12 cellular contexts compared by ENCODE assay signal in genomic region chr14:105015242-105015641, GRCh38. TPM values are rescaled to one million over a fixed set of nuclear protein-coding genes. Genes with fewer than 3 reads are reported as not detected.
DNase-seq lines count a peak whose midpoint lies in the region; ATAC-seq, FAIRE-seq and TF ChIP-seq lines count a peak whose summit lies in the region.
"Had no signal": no experiment of that assay in that cellular context is flagged by ENCODE, and none has a peak within 500 bp of the region (broad histone marks: within the 10 kb centered on the region; RNA-seq: fewer than 3 reads in every experiment).

No MANE protein-coding gene starts in this region.

- H3K36me3 ChIP-seq in CD4-positive, alpha-beta memory T cell (ENCODE audit: insufficient read depth, low read length): peaks cover 17% of the 10 kb centered on the region
- H3K36me3 ChIP-seq in HEK293 (ENCODE audit: control insufficient read depth in 2 of 2, insufficient read depth in 1 of 2, low read length in 2 of 2) (peaks cover 16 to 64% of the 10 kb centered on the region in 2 experiments), mesenchymal stem cell (ENCODE audit: control insufficient read depth in 1 of 2, insufficient read depth in 2 of 2, low read depth in 1 of 2, low read length in 2 of 2) (peaks cover 14 to 18% of the 10 kb centered on the region in 2 experiments), kidney (ENCODE audit: control insufficient read depth in 1 of 2, insufficient read depth in 2 of 2, low read length in 2 of 2) (no peaks in the 10 kb centered on the region)

- peak overlapping the region; percentile 63 for H3K27ac ChIP-seq in CD4-positive, alpha-beta memory T cell (ENCODE audit: low read depth, low read length)
- H3K27ac ChIP-seq in HEK293 (ENCODE audit: extremely low read depth, low read depth, low read length) (0 out of 2 replicates have a peak overlapping the region, but pooled peaks have one; percentile 17), mesenchymal stem cell (ENCODE audit: low read length, poor library complexity, severe bottlenecking) (no peak overlapping the region), kidney (ENCODE audit: low read depth in 2 of 2, low read length in 2 of 2) (no peak overlapping the region)
- H3K27ac ChIP-seq: ascending aorta, SJCRH30 had no signal

- H3K4me3 ChIP-seq in CD4-positive, alpha-beta memory T cell (ENCODE audit: low read length in 2 of 2): no peak overlapping the region
- H3K4me3 ChIP-seq in HEK293 (ENCODE audit: low read depth, low read length): no peak overlapping the region
- no peak overlapping the region for H3K4me3 ChIP-seq in mesenchymal stem cell (ENCODE audit: insufficient read depth in 1 of 2, low read depth in 1 of 2, low read length in 2 of 2)
- H3K4me3 ChIP-seq in kidney (ENCODE audit: low read length in 2 of 2): no peak overlapping the region
- H3K4me3 ChIP-seq: ascending aorta, SJCRH30 had no signal

- H2BK12ac ChIP-seq in mesenchymal stem cell (ENCODE audit: low read length in 2 of 2): no peak overlapping the region

- no peak overlapping the region for H2BK5ac ChIP-seq in mesenchymal stem cell (ENCODE audit: low read depth, low read length, poor library complexity, severe bottlenecking)

- no peak overlapping the region for H2BK120ac ChIP-seq in mesenchymal stem cell (ENCODE audit: low read depth, low read length)

- peaks cover 0 to 1% of the 10 kb centered on the region in 2 donors for H3K27me3 Mint-ChIP-seq in CD4-positive, alpha-beta memory T cell
- no peaks in the 10 kb centered on the region for H3K27me3 Mint-ChIP-seq in activated T-helper 17 cell treated with anti-CD3 and anti-CD28 coated beads, Interleukin-2, amount 50 U/mL, for 72 hours

- FAIRE-seq in kidney (lab: Jason Lieb, UNC): no peak

- H3K4me1 ChIP-seq in CD4-positive, alpha-beta memory T cell (ENCODE audit: insufficient read depth, low read length): peaks cover 78% of the 10 kb centered on the region
- H3K4me1 ChIP-seq in HEK293 (ENCODE audit: control insufficient read depth, insufficient read depth, low read length) (peaks cover 24% of the 10 kb centered on the region), mesenchymal stem cell (ENCODE audit: control insufficient read depth, insufficient read depth, low read depth, low read length) (peaks cover 45% of the 10 kb centered on the region), kidney (ENCODE audit: control insufficient read depth in 1 of 2, insufficient read depth in 1 of 2, low read depth in 1 of 2, low read length in 2 of 2) (peaks cover 0 to 14% of the 10 kb centered on the region in 2 donors)

- peaks cover 4 to 27% of the 10 kb centered on the region in 2 donors for H3K36me3 Mint-ChIP-seq in CD4-positive, alpha-beta memory T cell
- H3K36me3 Mint-ChIP-seq in activated T-helper 17 cell treated with anti-CD3 and anti-CD28 coated beads, Interleukin-2, amount 50 U/mL, for 72 hours (ENCODE audit: low read depth): peaks cover 96% of the 10 kb centered on the region

- H3K23ac ChIP-seq in mesenchymal stem cell (ENCODE audit: low read length in 2 of 2): no peak overlapping the region

- CTCF ChIA-PET in CD4-positive, alpha-beta memory T cell (lab: Charles Lee; ENCODE audit: partially characterized antibody): interaction anchor here (2.2 kb wide), 1 partner anchor 31 kb away, joined by 16 read pairs; no protein-coding TSS in a partner anchor
- CTCF ChIA-PET in HEK293 (lab: Yijun Ruan, JAX): interaction anchor here (5.7 kb wide), 1 partner anchor 30 kb away, joined by 32 read pairs; no protein-coding TSS in a partner anchor

- no peak overlapping the region for H2AK5ac ChIP-seq in mesenchymal stem cell (ENCODE audit: low read length, severe bottlenecking)

- no peak overlapping the region for H3K18ac ChIP-seq in mesenchymal stem cell (ENCODE audit: low read depth in 1 of 2, low read length in 2 of 2)

- H2AFZ ChIP-seq in mesenchymal stem cell (ENCODE audit: low read depth, low read length): no peak overlapping the region

- no peaks in the 10 kb centered on the region for H3K27me3 ChIP-seq in CD4-positive, alpha-beta memory T cell (ENCODE audit: insufficient read depth, low read length)
- no peaks in the 10 kb centered on the region for H3K27me3 ChIP-seq in mesenchymal stem cell (ENCODE audit: control insufficient read depth in 1 of 2, insufficient read depth in 1 of 2, low read length in 2 of 2)
- H3K27me3 ChIP-seq: ascending aorta, SJCRH30 had no signal

- WGBS in mesenchymal stem cell: 76% methylated on average over 9 of the region's 9 CpGs

- TF ChIP-seq CTCF in HEK293 (tag by site-specific recombination; IDR thresholded peaks at IDR 0.05) (no peak), kidney (IDR thresholded peaks at IDR 0.05; ENCODE audit: borderline replicate concordance, extremely low read depth, insufficient read depth) (no peak)

- TF ChIP-seq POLR2A in erythroblast (IDR thresholded peaks at IDR 0.05; ENCODE audit: low read length): no peak

- no peak overlapping the region for H4K91ac ChIP-seq in mesenchymal stem cell (ENCODE audit: low read length)

- H3K79me1 ChIP-seq in mesenchymal stem cell (replicated peaks; ENCODE audit: low read length, poor library complexity, severe bottlenecking): no peaks in the 10 kb centered on the region

- H3K9me3 Mint-ChIP-seq in CD4-positive, alpha-beta memory T cell: no peaks in the 10 kb centered on the region
- H3K9me3 Mint-ChIP-seq in activated T-helper 17 cell treated with anti-CD3 and anti-CD28 coated beads, Interleukin-2, amount 50 U/mL, for 72 hours: no peaks in the 10 kb centered on the region

- H3K27ac Mint-ChIP-seq in CD4-positive, alpha-beta memory T cell: peak overlapping the region; percentile 77 to 95 (median 89)
- H3K27ac Mint-ChIP-seq in activated T-helper 17 cell treated with anti-CD3 and anti-CD28 coated beads, Interleukin-2, amount 50 U/mL, for 72 hours: peak overlapping the region; percentile 78

- H3K4ac ChIP-seq in mesenchymal stem cell (ENCODE audit: low read depth in 1 of 2, low read length in 2 of 2): no peak overlapping the region

- H3K9me3 ChIP-seq in CD4-positive, alpha-beta memory T cell (ENCODE audit: control insufficient read depth in 1 of 2, low read length in 2 of 2): no peaks in the 10 kb centered on the region
- H3K9me3 ChIP-seq in HEK293 (ENCODE audit: control insufficient read depth, insufficient read depth, low read depth, low read length) (no peaks in the 10 kb centered on the region), mesenchymal stem cell (ENCODE audit: control insufficient read depth, low read length) (no peaks in the 10 kb centered on the region), kidney (ENCODE audit: control insufficient read depth in 1 of 2, low read length in 2 of 2) (no peaks in the 10 kb centered on the region)
- H3K9me3 ChIP-seq: ascending aorta, SJCRH30 had no signal

- ATAC-seq in activated T-helper 17 cell treated with anti-CD3 and anti-CD28 coated beads, Interleukin-2, amount 50 U/mL, for 72 hours (replicated peaks): no peak
- no peak for ATAC-seq in HG02610 (IDR thresholded peaks at IDR 0.05; ENCODE audit: unreplicated experiment)

- H3K14ac ChIP-seq in mesenchymal stem cell (ENCODE audit: low read length in 2 of 2): no peak overlapping the region

- H3K4me3 Mint-ChIP-seq in CD4-positive, alpha-beta memory T cell: peak overlapping the region; percentile 28 to 70 (median 56)
- peak overlapping the region; percentile 94 for H3K4me3 Mint-ChIP-seq in activated T-helper 17 cell treated with anti-CD3 and anti-CD28 coated beads, Interleukin-2, amount 50 U/mL, for 72 hours

- H3K4me2 ChIP-seq in mesenchymal stem cell (ENCODE audit: low read length, poor library complexity, severe bottlenecking): no peak overlapping the region

- H3K9ac ChIP-seq in mesenchymal stem cell (ENCODE audit: low read length) (no peak overlapping the region), kidney (ENCODE audit: low read length in 2 of 2) (no peak overlapping the region)

- POLR2A ChIA-PET in CD4-positive, alpha-beta memory T cell (lab: Charles Lee; ENCODE audit: partially characterized antibody): interaction anchor here (1.7 to 2.2 kb wide), 3 partner anchors 10 to 50 kb away, joined by 3 to 12 read pairs (median 5); partner anchors contain the start of gene GPR132
- POLR2A ChIA-PET in HEK293 (lab: Yijun Ruan, JAX): no interaction called here

- intact Hi-C loops in CD4-positive, alpha-beta memory T cell (cut with micrococcal nuclease): no loop called here
- intact Hi-C loops in kidney (cut with DNase I): no loop called here

- H2BK15ac ChIP-seq in mesenchymal stem cell (ENCODE audit: low read depth, poor library complexity, severe bottlenecking): peak overlapping the region; percentile 21

- peaks cover 56 to 83% (median 70%) of the 10 kb centered on the region in 4 donors for H3K4me1 Mint-ChIP-seq in CD4-positive, alpha-beta memory T cell
- H3K4me1 Mint-ChIP-seq in activated T-helper 17 cell treated with anti-CD3 and anti-CD28 coated beads, Interleukin-2, amount 50 U/mL, for 72 hours: peaks cover 51% of the 10 kb centered on the region

- DNase-seq in CD4-positive, alpha-beta memory T cell: peak in 2 of 5 donors; percentile 24 to 39
- DNase-seq in mesenchymal stem cell: no peak
- no peak for DNase-seq in NCI-H146 treated with DMSO at 0.1 percent for 48 hours (lab: John Stamatoyannopoulos, UW; ENCODE audit: unreplicated experiment)
- no peak for DNase-seq in erythroblast (lab: John Stamatoyannopoulos, UW)
- DNase-seq in kidney: no peak
- DNase-seq: activated CD4-positive, alpha-beta T cell treated with anti-CD3 and anti-CD28 coated beads, Interleukin-2, amount 50 U/mL, for 1 hour; NCI-H524; SJCRH30 had no signal

- peak overlapping the region; percentile 3 for H4K8ac ChIP-seq in mesenchymal stem cell (ENCODE audit: low read length)

RNA-seq across cellular contexts. Expression of gene CDCA4, which starts 5.6 kb away (rescaled TPM):
- 10 to 100 TPM; 17.1 to 19.0 TPM for total RNA-seq in CD4-positive, alpha-beta memory T cell
- 10 to 100 TPM; 18.7 to 20.9 TPM for polyA plus RNA-seq in CD4-positive, alpha-beta memory T cell
- total RNA-seq in activated T-helper 17 cell treated with anti-CD3 and anti-CD28 coated beads, Interleukin-2, amount 50 U/mL, for 72 hours: 10 to 100 TPM; 49.2 to 58.6 TPM
- polyA plus RNA-seq in mesenchymal stem cell (2013, experiment 1 of 2): 8.8 TPM
- 8.9 TPM for polyA plus RNA-seq in mesenchymal stem cell (2013, experiment 2 of 2)
- 6.3 TPM for total RNA-seq in kidney
- polyA plus RNA-seq in kidney (ENCODE audit: insufficient read depth, low read depth, low replicate concordance): 4.1 TPM

RNA-seq across cellular contexts. Expression of gene CLBA1, which starts 29.7 kb away (rescaled TPM):
- total RNA-seq in CD4-positive, alpha-beta memory T cell: 1 to 10 TPM; 1.3 to 1.6 TPM
- 1 to 10 TPM; 1.2 to 1.3 TPM for polyA plus RNA-seq in CD4-positive, alpha-beta memory T cell
- under 1 TPM; 0.54 to 0.85 TPM for total RNA-seq in activated T-helper 17 cell treated with anti-CD3 and anti-CD28 coated beads, Interleukin-2, amount 50 U/mL, for 72 hours
- 5.1 TPM for polyA plus RNA-seq in mesenchymal stem cell (2013, experiment 1 of 2)
- 5.4 TPM for polyA plus RNA-seq in mesenchymal stem cell (2013, experiment 2 of 2)
- 22.6 TPM for total RNA-seq in kidney
- 13.2 TPM for polyA plus RNA-seq in kidney (ENCODE audit: insufficient read depth, low read depth, low replicate concordance)

RNA-seq across cellular contexts. Expression of gene AHNAK2, which starts 37.1 kb away (rescaled TPM):
- under 1 TPM; 0.06 to 0.15 TPM for total RNA-seq in CD4-positive, alpha-beta memory T cell
- polyA plus RNA-seq in CD4-positive, alpha-beta memory T cell: not detected
- under 1 TPM; 0.05 to 0.06 TPM for total RNA-seq in activated T-helper 17 cell treated with anti-CD3 and anti-CD28 coated beads, Interleukin-2, amount 50 U/mL, for 72 hours
- polyA plus RNA-seq in mesenchymal stem cell (2013, experiment 1 of 2): 21.6 TPM
- 19.4 TPM for polyA plus RNA-seq in mesenchymal stem cell (2013, experiment 2 of 2)
- total RNA-seq in kidney: 72.0 TPM
- polyA plus RNA-seq in kidney (ENCODE audit: insufficient read depth, low read depth, low replicate concordance): 1.1 TPM

RNA-seq across cellular contexts. Expression of gene GPR132, which starts 50.0 kb away (rescaled TPM):
- 10 to 100 TPM; 47.3 to 49.2 TPM for total RNA-seq in CD4-positive, alpha-beta memory T cell
- polyA plus RNA-seq in CD4-positive, alpha-beta memory T cell: 10 to 100 TPM in 1 of 2 donors, 1 to 10 TPM in 1; 4.9 to 40.0 TPM
- total RNA-seq in activated T-helper 17 cell treated with anti-CD3 and anti-CD28 coated beads, Interleukin-2, amount 50 U/mL, for 72 hours: 10 to 100 TPM; 46.5 to 49.5 TPM
- 0.03 TPM for polyA plus RNA-seq in mesenchymal stem cell (2013, experiment 1 of 2)
- 0.01 TPM for polyA plus RNA-seq in mesenchymal stem cell (2013, experiment 2 of 2)
- 4.2 TPM for total RNA-seq in kidney
- 0.17 TPM for polyA plus RNA-seq in kidney (ENCODE audit: insufficient read depth, low read depth, low replicate concordance)
- total RNA-seq: ascending aorta had no signal

Comparison
In these comparisons a context has a peak if more than half of its experiments do, and no peak if none do; other contexts are left out.
1. H3K27ac ChIP-seq: peak in CD4-positive, alpha-beta memory T cell (single experiment) and HEK293 (single experiment); none in mesenchymal stem cell (single experiment) and kidney (0 of 2).
2. RNA of gene AHNAK2, which starts 37.1 kb away (total RNA-seq): 72.0 TPM in kidney (single experiment); 0.06 to 0.15 TPM in CD4-positive, alpha-beta memory T cell and 0.05 to 0.06 TPM in activated T-helper 17 cell treated with anti-CD3 and anti-CD28 coated beads, Interleukin-2, amount 50 U/mL, for 72 hours; every median in the first group is over 10 times any median in the second.